10 cellular contexts compared by ENCODE assay signal in the genomic region with DNA sequence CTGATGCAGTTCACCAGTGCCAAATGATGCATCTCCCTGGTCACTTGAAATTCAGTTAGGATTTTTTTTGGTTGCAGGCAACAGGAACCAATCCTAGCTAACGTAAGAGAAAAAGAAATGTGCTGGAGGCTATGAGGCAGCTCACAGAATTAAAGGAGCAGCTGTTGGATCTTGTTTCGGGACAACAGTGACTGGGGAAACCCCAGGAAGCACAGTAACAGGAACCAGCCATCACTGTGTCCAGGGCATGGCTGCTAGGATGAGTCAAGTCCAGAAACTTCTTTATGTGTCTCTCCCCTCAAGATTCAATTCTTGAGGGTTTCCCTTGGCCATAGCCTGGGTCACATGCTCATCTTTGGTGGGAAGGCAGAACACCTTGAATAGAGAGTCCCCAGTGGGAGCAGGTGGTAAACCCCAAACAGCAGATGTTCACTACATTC.
DNase-seq lines count a peak whose midpoint lies in the region; ATAC-seq lines count a peak whose summit lies in the region.
"Had no signal": no experiment of that assay in that cellular context is flagged by ENCODE, and none has a peak within 500 bp of the region (broad histone marks: within the 10 kb centered on the region; RNA-seq: fewer than 3 reads in every experiment).

No MANE protein-coding gene starts in this region.

- ATAC-seq in GM18498 (IDR thresholded peaks at IDR 0.05; ENCODE audit: unreplicated experiment) (peak; percentile 69), GM21381 (IDR thresholded peaks at IDR 0.05; ENCODE audit: unreplicated experiment) (peak; percentile 71), HG03439 (IDR thresholded peaks at IDR 0.05; ENCODE audit: unreplicated experiment) (peak; percentile 81)

- DNase-seq in iris pigment epithelial cell (ENCODE audit: low read depth) (peak; percentile 58), NCI-H526 treated with DMSO at 0.1 percent for 48 hours (lab: John Stamatoyannopoulos, UW) (no peak), cerebellar nuclear complex (lab: John Stamatoyannopoulos, UW) (no peak), SKM-1 treated with dmso at 0.1 percent for 144 hours (lab: John Stamatoyannopoulos, UW; ENCODE audit: unreplicated experiment) (no peak), NCI-H1417 (lab: John Stamatoyannopoulos, UW) (no peak)
- DNase-seq: H9, SHP77 had no signal
